1 cellular context compared by ENCODE assay signal in the genomic region with DNA sequence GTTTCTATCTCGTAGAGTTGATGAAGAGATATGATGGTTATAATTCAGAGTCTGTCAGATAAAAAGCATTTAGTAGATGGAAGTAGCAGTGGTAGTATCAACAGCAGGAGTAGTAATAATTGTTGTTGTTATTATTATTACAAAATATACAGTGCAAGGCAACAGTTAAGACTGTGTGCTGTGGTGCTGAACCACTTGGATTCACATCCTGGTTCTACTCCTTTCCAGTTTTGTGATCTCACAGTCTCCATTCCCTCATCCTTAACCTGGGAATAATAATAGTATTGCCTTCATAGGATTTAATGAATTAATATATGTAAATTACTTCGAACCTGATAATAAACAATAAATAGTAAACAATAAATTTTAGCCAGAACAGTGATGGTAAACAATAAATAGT.
TF ChIP-seq lines count a peak whose summit lies in the region.

No MANE protein-coding gene starts in this region.

TF ChIP-seq in HepG2, 621 proteins besides CTCF, POLR2A, EP300 and RAD21 (continued from another document):
- TF ChIP-seq, protein P1, sequence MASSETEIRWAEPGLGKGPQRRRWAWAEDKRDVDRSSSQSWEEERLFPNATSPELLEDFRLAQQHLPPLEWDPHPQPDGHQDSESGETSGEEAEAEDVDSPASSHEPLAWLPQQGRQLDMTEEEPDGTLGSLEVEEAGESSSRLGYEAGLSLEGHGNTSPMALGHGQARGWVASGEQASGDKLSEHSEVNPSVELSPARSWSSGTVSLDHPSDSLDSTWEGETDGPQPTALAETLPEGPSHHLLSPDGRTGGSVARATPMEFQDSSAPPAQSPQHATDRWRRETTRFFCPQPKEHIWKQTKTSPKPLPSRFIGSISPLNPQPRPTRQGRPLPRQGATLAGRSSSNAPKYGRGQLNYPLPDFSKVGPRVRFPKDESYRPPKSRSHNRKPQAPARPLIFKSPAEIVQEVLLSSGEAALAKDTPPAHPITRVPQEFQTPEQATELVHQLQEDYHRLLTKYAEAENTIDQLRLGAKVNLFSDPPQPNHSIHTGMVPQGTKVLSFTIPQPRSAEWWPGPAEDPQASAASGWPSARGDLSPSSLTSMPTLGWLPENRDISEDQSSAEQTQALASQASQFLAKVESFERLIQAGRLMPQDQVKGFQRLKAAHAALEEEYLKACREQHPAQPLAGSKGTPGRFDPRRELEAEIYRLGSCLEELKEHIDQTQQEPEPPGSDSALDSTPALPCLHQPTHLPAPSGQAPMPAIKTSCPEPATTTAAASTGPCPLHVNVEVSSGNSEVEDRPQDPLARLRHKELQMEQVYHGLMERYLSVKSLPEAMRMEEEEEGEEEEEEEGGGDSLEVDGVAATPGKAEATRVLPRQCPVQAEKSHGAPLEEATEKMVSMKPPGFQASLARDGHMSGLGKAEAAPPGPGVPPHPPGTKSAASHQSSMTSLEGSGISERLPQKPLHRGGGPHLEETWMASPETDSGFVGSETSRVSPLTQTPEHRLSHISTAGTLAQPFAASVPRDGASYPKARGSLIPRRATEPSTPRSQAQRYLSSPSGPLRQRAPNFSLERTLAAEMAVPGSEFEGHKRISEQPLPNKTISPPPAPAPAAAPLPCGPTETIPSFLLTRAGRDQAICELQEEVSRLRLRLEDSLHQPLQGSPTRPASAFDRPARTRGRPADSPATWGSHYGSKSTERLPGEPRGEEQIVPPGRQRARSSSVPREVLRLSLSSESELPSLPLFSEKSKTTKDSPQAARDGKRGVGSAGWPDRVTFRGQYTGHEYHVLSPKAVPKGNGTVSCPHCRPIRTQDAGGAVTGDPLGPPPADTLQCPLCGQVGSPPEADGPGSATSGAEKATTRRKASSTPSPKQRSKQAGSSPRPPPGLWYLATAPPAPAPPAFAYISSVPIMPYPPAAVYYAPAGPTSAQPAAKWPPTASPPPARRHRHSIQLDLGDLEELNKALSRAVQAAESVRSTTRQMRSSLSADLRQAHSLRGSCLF (CRISPR knock-in tag; IDR thresholded peaks at IDR 0.05; ENCODE audit: borderline replicate concordance) = no peak
- no peak for TF ChIP-seq HDAC1 (CRISPR knock-in tag; IDR thresholded peaks at IDR 0.05)
TF ChIP-seq in HepG2: peak in this region for 0.
